Comparison of ENCODE assay signal across 1 cellular context in the genomic region with DNA sequence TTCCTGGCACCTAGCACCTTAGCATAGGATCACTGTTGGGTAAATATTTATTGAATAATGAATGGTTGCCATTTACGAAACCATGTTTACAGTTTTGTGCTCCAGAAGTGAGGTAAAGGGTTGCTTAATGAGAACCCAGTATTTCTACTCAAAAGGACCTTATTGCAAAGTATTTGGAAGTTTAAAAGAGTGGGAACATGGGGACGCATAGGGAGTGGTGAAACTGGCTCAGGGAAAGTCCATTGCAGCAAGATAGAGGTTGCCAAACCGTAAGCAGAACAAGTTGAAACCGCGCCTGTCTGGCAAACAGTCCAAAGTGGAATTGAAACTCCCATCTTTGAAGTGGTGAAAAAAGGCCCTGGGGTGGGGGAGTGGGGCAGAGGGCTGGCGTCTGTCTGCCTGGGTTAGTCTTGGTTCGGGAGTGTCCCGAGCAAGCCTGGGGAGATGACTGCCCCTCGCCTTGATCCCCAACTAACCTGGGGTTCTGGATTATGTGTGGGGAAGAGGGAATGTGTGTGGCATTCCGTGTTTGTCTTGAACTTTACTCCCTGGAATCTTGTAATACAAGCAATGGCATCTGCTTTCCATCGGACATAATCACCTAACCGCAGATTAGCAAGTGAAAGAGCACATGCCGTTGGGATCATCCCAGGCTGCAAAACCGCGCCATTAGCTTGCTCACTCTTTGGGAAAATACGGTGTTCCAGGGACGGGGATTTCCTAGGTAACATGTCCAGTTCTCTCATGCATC.
TF ChIP-seq lines count a peak whose summit lies in the region.

No MANE protein-coding gene starts in this region.

TF ChIP-seq in GM23338, 12 proteins besides CTCF, POLR2A, EP300 and RAD21 (continued from another document):
- no peak for TF ChIP-seq ZNF462 (CRISPR knock-in tag; IDR thresholded peaks at IDR 0.05)
- TF ChIP-seq REST (IDR thresholded peaks at IDR 0.05; ENCODE audit: unreplicated experiment), result no peak
- TF ChIP-seq ZNF114 (CRISPR knock-in tag; IDR thresholded peaks at IDR 0.05), result no peak
- no peak for TF ChIP-seq POLR2AphosphoS5 (IDR thresholded peaks at IDR 0.05; ENCODE audit: low read depth)
- no peak for TF ChIP-seq ZNF331 (CRISPR knock-in tag; IDR thresholded peaks at IDR 0.05; ENCODE audit: low read depth)
- no peak for TF ChIP-seq STAT1 (IDR thresholded peaks at IDR 0.05; ENCODE audit: unreplicated experiment)
